In genomic region chr2:130884503-130884902, GRCh38 we compare ENCODE assay signal across 31 cellular contexts.
"Had no signal": no experiment of that assay in that cellular context is flagged by ENCODE, and none has a peak within 500 bp of the region (broad histone marks: within the 10 kb centered on the region; RNA-seq: fewer than 3 reads in every experiment).

No MANE protein-coding gene starts in this region.

- H3K4me1 Mint-ChIP-seq: naive B cell; neural crest cell; stimulated activated naive B cell treated with anti-CD40 and anti-IgM and Interleukin-4, amounts not matched to agents 10 μg/mL and 1 μg/mL and 100 μg/mL, for 72 hours; WTC11 had no signal

- H3K9me3 Mint-ChIP-seq: activated T-cell treated with anti-CD3 and anti-CD28 coated beads, Interleukin-2, amount 50 U/mL, for 24 hours; activated T-helper 2 cell treated with anti-CD3 and anti-CD28 coated beads, Interferon-gamma antibody, Interleukin-2, Interleukin-4, amounts not matched to agents 10 μg/mL and 5 μg/mL and 100 μg/mL, durations not matched to agents 14 hours and 24 hours and 36 hours; dendritic cell treated with granulocyte-macrophage colony-stimulating factor and Interleukin-4, amounts not matched to agents 40 ng/mL and 50 ng/mL, for 4 days; naive B cell; neural crest cell; stimulated activated naive B cell treated with anti-CD40 and anti-IgM and Interleukin-4, amounts not matched to agents 10 μg/mL and 1 μg/mL and 100 μg/mL, for 72 hours; WTC11 had no signal

- H3K27ac Mint-ChIP-seq: activated naive CD8-positive, alpha-beta T cell; activated T-cell treated with anti-CD3 and anti-CD28 coated beads, Interleukin-2, amount 50 U/mL, for 24 hours; activated T-helper 2 cell treated with anti-CD3 and anti-CD28 coated beads, Interferon-gamma antibody, Interleukin-2, Interleukin-4, amounts not matched to agents 10 μg/mL and 5 μg/mL and 100 μg/mL, durations not matched to agents 14 hours and 24 hours and 36 hours; dendritic cell treated with granulocyte-macrophage colony-stimulating factor and Interleukin-4, amounts not matched to agents 40 ng/mL and 50 ng/mL, for 4 days; naive B cell; stimulated activated naive B cell treated with anti-CD40 and anti-IgM and Interleukin-4, amounts not matched to agents 10 μg/mL and 1 μg/mL and 100 μg/mL, for 72 hours; WTC11 had no signal

- H3K4me3 Mint-ChIP-seq: activated naive CD8-positive, alpha-beta T cell; activated T-cell treated with anti-CD3 and anti-CD28 coated beads, Interleukin-2, amount 50 U/mL, for 24 hours; dendritic cell treated with granulocyte-macrophage colony-stimulating factor and Interleukin-4, amounts not matched to agents 40 ng/mL and 50 ng/mL, for 4 days; naive B cell; neural crest cell; stimulated activated naive B cell treated with anti-CD40 and anti-IgM and Interleukin-4, amounts not matched to agents 10 μg/mL and 1 μg/mL and 100 μg/mL, for 72 hours; WTC11 had no signal

- H3K9me3 ChIP-seq: adrenal gland, ascending aorta, esophagus muscularis mucosa, gastroesophageal sphincter, testis, uterus had no signal

- H3K36me3 Mint-ChIP-seq: activated naive CD8-positive, alpha-beta T cell; naive B cell; stimulated activated naive B cell treated with anti-CD40 and anti-IgM and Interleukin-4, amounts not matched to agents 10 μg/mL and 1 μg/mL and 100 μg/mL, for 72 hours; WTC11 had no signal

- H3K27me3 ChIP-seq: adrenal gland, ascending aorta, brain microvascular endothelial cell, testis, uterus had no signal

- H3K4me1 ChIP-seq: adrenal gland, ascending aorta, esophagus muscularis mucosa, gastroesophageal sphincter, testis, uterus had no signal

- H3K4me3 ChIP-seq: adrenal gland, ascending aorta, esophagus muscularis mucosa, gastroesophageal sphincter, testis, uterus had no signal

- H3K27ac ChIP-seq: adrenal gland, ascending aorta, brain microvascular endothelial cell, esophagus muscularis mucosa, gastroesophageal sphincter, testis, uterus had no signal

- ATAC-seq: gastroesophageal sphincter; left cardiac atrium; sciatic nerve; stimulated activated naive B cell treated with anti-CD40 and anti-IgM and Interleukin-4, amounts not matched to agents 10 μg/mL and 1 μg/mL and 100 μg/mL, for 72 hours; WTC11 had no signal

- DNase-seq: activated CD4-positive, alpha-beta T cell treated with anti-CD3 and anti-CD28 coated beads, Interleukin-2, amount 50 U/mL, for 4 hours; activated CD8-positive, alpha-beta memory T cell treated with anti-CD3 and anti-CD28 coated beads for 24 hours; activated CD8-positive, alpha-beta memory T cell treated with anti-CD3 and anti-CD28 coated beads, Interleukin-2, amount 50 U/mL, for 4 hours; activated naive CD4-positive, alpha-beta T cell; activated T-cell treated with anti-CD3 and anti-CD28 coated beads, Interleukin-2, amount 50 U/mL, for 24 hours; brain microvascular endothelial cell; caudate nucleus; effector CD8-positive, alpha-beta T cell; hypothalamus; left cardiac atrium; mesendoderm; naive B cell; occipital lobe; posterior cingulate gyrus; stimulated activated CD4-positive, alpha-beta T cell treated with anti-CD3 and anti-CD28 coated beads, Interleukin-2, amount 100 ng/mL, for 48 hours; stimulated activated CD8-positive, alpha-beta memory T cell treated with anti-CD3 and anti-CD28 coated beads, Interleukin-4, amount 100 ng/mL, for 48 hours; stimulated activated naive B cell treated with anti-CD40 and anti-IgM and Interleukin-4, amounts not matched to agents 10 μg/mL and 1 μg/mL and 100 μg/mL, for 72 hours; T-helper 9 cell; testis; trophoblast cell; uterus had no signal

- H3K36me3 ChIP-seq: adrenal gland, ascending aorta, brain microvascular endothelial cell, esophagus muscularis mucosa, gastroesophageal sphincter, uterus had no signal
